In the genomic region with DNA sequence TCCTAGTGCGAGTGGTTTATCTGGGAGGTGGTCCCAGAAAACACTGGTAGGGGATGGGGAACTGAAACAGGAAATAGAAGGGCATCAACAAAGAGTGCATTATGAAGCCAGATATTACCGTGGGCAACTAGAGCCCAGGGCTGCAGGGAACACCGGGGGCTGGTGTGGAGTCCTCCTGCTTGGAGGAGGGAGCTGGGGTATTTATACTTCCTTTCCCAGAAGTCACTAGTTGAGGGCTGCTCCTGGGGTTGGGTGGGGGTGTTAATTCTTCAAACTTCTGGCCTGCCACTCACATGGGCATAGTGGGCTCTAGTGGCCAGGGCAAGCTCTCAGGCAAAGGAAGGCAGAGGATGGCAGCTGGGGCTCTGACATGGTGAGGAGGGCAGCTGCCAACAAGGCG, we compare ENCODE assay signal across 20 cellular contexts. TPM values are rescaled to one million over a fixed set of nuclear protein-coding genes. Genes with fewer than 3 reads are reported as not detected.
DNase-seq lines count a peak whose midpoint lies in the region; ATAC-seq and TF ChIP-seq lines count a peak whose summit lies in the region.
"Had no signal": no experiment of that assay in that cellular context is flagged by ENCODE, and none has a peak within 500 bp of the region (broad histone marks: within the 10 kb centered on the region; RNA-seq: fewer than 3 reads in every experiment).

No MANE protein-coding gene starts in this region.

- H3K4me3 ChIP-seq in Loucy (ENCODE audit: low read length, poor library complexity, severe bottlenecking), result no peak overlapping the region
- H3K4me3 ChIP-seq: K562, Peyer's patch had no signal

- H3K36me3 Mint-ChIP-seq in activated naive CD8-positive, alpha-beta T cell treated with anti-CD3 and anti-CD28 coated beads, Interleukin-2, amount 10 ng/mL, durations not matched to agents 7 days and 5 days, result no peaks in the 10 kb centered on the region
- no peaks in the 10 kb centered on the region for H3K36me3 Mint-ChIP-seq in activated naive CD8-positive, alpha-beta T cell treated with anti-CD3 and anti-CD28 coated beads, Interleukin-2, amount 50 U/mL, for 24 hours (ENCODE audit: low read depth)
- no peaks in the 10 kb centered on the region for H3K36me3 Mint-ChIP-seq in memory B cell
- no peaks in the 10 kb centered on the region for H3K36me3 Mint-ChIP-seq in stimulated activated naive B cell treated with anti-CD40 and anti-IgM and Interleukin-4, amounts not matched to agents 10 μg/mL and 1 μg/mL and 100 μg/mL, for 72 hours
- H3K36me3 Mint-ChIP-seq: CD14-positive monocyte had no signal

- H3K4me2 ChIP-seq in Loucy (ENCODE audit: low read depth, low read length, poor library complexity, severe bottlenecking), result no peak overlapping the region

- in situ Hi-C loops in G401 (cut with HindIII; ENCODE audit: low sequenced_read_pairs), result no loop called here

- H2AFZ ChIP-seq in Loucy (ENCODE audit: low read length), result peak overlapping the region; percentile 59; the same call in 1 of the 2 replicates

- no peak overlapping the region for H3K4me3 Mint-ChIP-seq in activated naive CD8-positive, alpha-beta T cell treated with anti-CD3 and anti-CD28 coated beads, Interleukin-2, amount 10 ng/mL, durations not matched to agents 7 days and 5 days
- H3K4me3 Mint-ChIP-seq in activated naive CD8-positive, alpha-beta T cell treated with anti-CD3 and anti-CD28 coated beads, Interleukin-2, amount 50 U/mL, for 24 hours, result no peak overlapping the region
- H3K4me3 Mint-ChIP-seq in memory B cell, result no peak overlapping the region
- no peak overlapping the region for H3K4me3 Mint-ChIP-seq in stimulated activated naive B cell treated with anti-CD40 and anti-IgM and Interleukin-4, amounts not matched to agents 10 μg/mL and 1 μg/mL and 100 μg/mL, for 72 hours
- H3K4me3 Mint-ChIP-seq: CD14-positive monocyte had no signal

- peaks cover 5% of the 10 kb centered on the region for H3K4me1 Mint-ChIP-seq in activated naive CD8-positive, alpha-beta T cell treated with anti-CD3 and anti-CD28 coated beads, Interleukin-2, amount 10 ng/mL, durations not matched to agents 7 days and 5 days
- H3K4me1 Mint-ChIP-seq in activated naive CD8-positive, alpha-beta T cell treated with anti-CD3 and anti-CD28 coated beads, Interleukin-2, amount 50 U/mL, for 24 hours, result peaks cover 9% of the 10 kb centered on the region
- peaks cover 10% of the 10 kb centered on the region for H3K4me1 Mint-ChIP-seq in memory B cell
- peaks cover 9 to 10% of the 10 kb centered on the region in 2 donors for H3K4me1 Mint-ChIP-seq in stimulated activated naive B cell treated with anti-CD40 and anti-IgM and Interleukin-4, amounts not matched to agents 10 μg/mL and 1 μg/mL and 100 μg/mL, for 72 hours

- POLR2A ChIA-PET in activated naive CD8-positive, alpha-beta T cell treated with anti-CD3 and anti-CD28 coated beads, Interleukin-2, amount 10 ng/mL, durations not matched to agents 7 days and 5 days (lab: Charles Lee), result interaction anchor here (1.2 to 2.0 kb wide), 3 partner anchors 8 to 15 kb away, joined by 3 to 6 read pairs (median 4); a partner anchor contains a TSS

- H3K4me1 ChIP-seq in Loucy (ENCODE audit: insufficient read depth, low read length, poor library complexity, severe bottlenecking), result no peaks in the 10 kb centered on the region
- H3K4me1 ChIP-seq: Peyer's patch had no signal

- no peaks in the 10 kb centered on the region for H3K79me2 ChIP-seq in Loucy (ENCODE audit: insufficient read depth, low read length)

- H4K20me1 ChIP-seq in Loucy (ENCODE audit: insufficient read depth, low read length, poor library complexity, severe bottlenecking), result no peaks in the 10 kb centered on the region

- H3K27me3 Mint-ChIP-seq in activated naive CD8-positive, alpha-beta T cell treated with anti-CD3 and anti-CD28 coated beads, Interleukin-2, amount 10 ng/mL, durations not matched to agents 7 days and 5 days, result no peaks in the 10 kb centered on the region
- H3K27me3 Mint-ChIP-seq in activated naive CD8-positive, alpha-beta T cell treated with anti-CD3 and anti-CD28 coated beads, Interleukin-2, amount 50 U/mL, for 24 hours, result no peaks in the 10 kb centered on the region
- peaks cover 6% of the 10 kb centered on the region for H3K27me3 Mint-ChIP-seq in memory B cell
- H3K27me3 Mint-ChIP-seq in stimulated activated naive B cell treated with anti-CD40 and anti-IgM and Interleukin-4, amounts not matched to agents 10 μg/mL and 1 μg/mL and 100 μg/mL, for 72 hours, result peaks cover 9 to 11% of the 10 kb centered on the region in 2 donors

- no peak overlapping the region for H3K9ac ChIP-seq in Loucy (ENCODE audit: low read depth, low read length, poor library complexity, severe bottlenecking)

- intact Hi-C loops in posterior vena cava (cut with DNase I), result no loop called here

- no peaks in the 10 kb centered on the region for H3K36me3 ChIP-seq in Loucy (ENCODE audit: insufficient read depth, low read length)
- H3K36me3 ChIP-seq: Peyer's patch had no signal

- no peaks in the 10 kb centered on the region for H3F3A ChIP-seq in Loucy (ENCODE audit: low read depth)

- no peaks in the 10 kb centered on the region for H3K27me3 ChIP-seq in Loucy (ENCODE audit: insufficient read depth, low read length, poor library complexity, severe bottlenecking)
- H3K27me3 ChIP-seq: Peyer's patch had no signal

- H3K9me3 ChIP-seq in Loucy (ENCODE audit: insufficient read depth, low read depth, low read length), result no peaks in the 10 kb centered on the region
- H3K9me3 ChIP-seq: Peyer's patch had no signal

- no peak for DNase-seq in activated naive CD8-positive, alpha-beta T cell treated with anti-CD3 and anti-CD28 coated beads, Interleukin-2, amount 10 ng/mL, durations not matched to agents 7 days and 5 days
- no peak for DNase-seq in activated naive CD8-positive, alpha-beta T cell treated with anti-CD3 and anti-CD28 coated beads, Interleukin-2, amount 50 U/mL, for 24 hours
- DNase-seq in memory B cell (ENCODE audit: low spot score in 2 of 2) (no peak), G401 (ENCODE audit: low spot score) (no peak), posterior vena cava (ENCODE audit: low spot score) (no peak)
- no peak for DNase-seq in stimulated activated naive B cell treated with anti-CD40 and anti-IgM and Interleukin-4, amounts not matched to agents 10 μg/mL and 1 μg/mL and 100 μg/mL, for 72 hours
- DNase-seq: COR-L47, DMS 273 treated with DMSO at 0.1 percent for 48 hours, DND-41, NCI-H1417 treated with DMSO at 0.1 percent for 48 hours, NCI-H187 treated with DMSO at 0.1 percent for 48 hours, NCI-H226, NCI-H524, Peyer's patch, SW 1271 had no signal

- peak overlapping the region; percentile 2 for H3K27ac Mint-ChIP-seq in activated naive CD8-positive, alpha-beta T cell treated with anti-CD3 and anti-CD28 coated beads, Interleukin-2, amount 10 ng/mL, durations not matched to agents 7 days and 5 days
- no peak overlapping the region for H3K27ac Mint-ChIP-seq in activated naive CD8-positive, alpha-beta T cell treated with anti-CD3 and anti-CD28 coated beads, Interleukin-2, amount 50 U/mL, for 24 hours
- peak overlapping the region; percentile 62 for H3K27ac Mint-ChIP-seq in memory B cell
- H3K27ac Mint-ChIP-seq in stimulated activated naive B cell treated with anti-CD40 and anti-IgM and Interleukin-4, amounts not matched to agents 10 μg/mL and 1 μg/mL and 100 μg/mL, for 72 hours, result peak overlapping the region; percentile 9

- ATAC-seq in activated naive CD8-positive, alpha-beta T cell treated with anti-CD3 and anti-CD28 coated beads, Interleukin-2, amount 10 ng/mL, durations not matched to agents 7 days and 5 days (ENCODE audit: low read depth), result no peak
- no peak for ATAC-seq in activated naive CD8-positive, alpha-beta T cell treated with anti-CD3 and anti-CD28 coated beads, Interleukin-2, amount 50 U/mL, for 24 hours
- ATAC-seq in memory B cell (ENCODE audit: low read depth) (peak; percentile 37), HG03565 (IDR thresholded peaks at IDR 0.05; ENCODE audit: unreplicated experiment) (no peak)
- no peak for ATAC-seq in stimulated activated naive B cell treated with anti-CD40 and anti-IgM and Interleukin-4, amounts not matched to agents 10 μg/mL and 1 μg/mL and 100 μg/mL, for 72 hours (replicated peaks)
- ATAC-seq: HCT116, K562 had no signal

- TF ChIP-seq CTCF in Loucy (conservative IDR thresholded peaks at IDR 0.05; ENCODE audit: low read length), result no peak

- H3K9me3 Mint-ChIP-seq in activated naive CD8-positive, alpha-beta T cell treated with anti-CD3 and anti-CD28 coated beads, Interleukin-2, amount 10 ng/mL, durations not matched to agents 7 days and 5 days, result no peaks in the 10 kb centered on the region
- H3K9me3 Mint-ChIP-seq in activated naive CD8-positive, alpha-beta T cell treated with anti-CD3 and anti-CD28 coated beads, Interleukin-2, amount 50 U/mL, for 24 hours, result no peaks in the 10 kb centered on the region
- H3K9me3 Mint-ChIP-seq in memory B cell, result no peaks in the 10 kb centered on the region
- no peaks in the 10 kb centered on the region for H3K9me3 Mint-ChIP-seq in stimulated activated naive B cell treated with anti-CD40 and anti-IgM and Interleukin-4, amounts not matched to agents 10 μg/mL and 1 μg/mL and 100 μg/mL, for 72 hours

- H3K9me2 ChIP-seq in Loucy (replicated peaks; ENCODE audit: low read depth, low read length), result no peaks in the 10 kb centered on the region

RNA-seq across cellular contexts. Expression of a gene that starts 14.7 kb away (rescaled TPM):
- total RNA-seq in activated naive CD8-positive, alpha-beta T cell treated with anti-CD3 and anti-CD28 coated beads, Interleukin-2, amount 10 ng/mL, durations not matched to agents 7 days and 5 days, result 100 to 1,000 TPM; 288 to 297 TPM
- 7.4 TPM in 1 of 2 replicates, not detected in the other for total RNA-seq in G401 (2014; rRNA removed; shearing (Covaris generic))
- 10 to 100 TPM in 1 of 2 donors, 1 to 10 TPM in 1; 9.7 to 11.4 TPM for total RNA-seq in posterior vena cava

RNA-seq across cellular contexts. Expression of a gene that starts 25.0 kb away (rescaled TPM):
- total RNA-seq in activated naive CD8-positive, alpha-beta T cell treated with anti-CD3 and anti-CD28 coated beads, Interleukin-2, amount 10 ng/mL, durations not matched to agents 7 days and 5 days, result 10 to 100 TPM; 28.1 to 30.1 TPM
- total RNA-seq in G401 (2014; rRNA removed; shearing (Covaris generic)), result 64.4 and 81.8 TPM in 2 replicates
- 10 to 100 TPM; 22.4 to 24.9 TPM for total RNA-seq in posterior vena cava

RNA-seq across cellular contexts. Expression of a gene that starts 48.8 kb away (rescaled TPM):
- 100 to 1,000 TPM; 115 to 117 TPM for total RNA-seq in activated naive CD8-positive, alpha-beta T cell treated with anti-CD3 and anti-CD28 coated beads, Interleukin-2, amount 10 ng/mL, durations not matched to agents 7 days and 5 days
- 22.4 and 27.4 TPM in 2 replicates for total RNA-seq in G401 (2014; rRNA removed; shearing (Covaris generic))
- total RNA-seq in posterior vena cava, result 10 to 100 TPM; 19.5 to 20.2 TPM

Comparison
In these comparisons a context has a peak if more than half of its experiments do, and no peak if none do; other contexts are left out.
1. RNA of a gene that starts 14.7 kb away (total RNA-seq): 288 to 297 TPM in activated naive CD8-positive, alpha-beta T cell treated with anti-CD3 and anti-CD28 coated beads, Interleukin-2, amount 10 ng/mL, durations not matched to agents 7 days and 5 days; 9.7 to 11.4 TPM in posterior vena cava and 7.4 TPM in G401; every median in the first group is over 10 times any median in the second.